ENCODE assay signal across 1 cellular context in the genomic region with DNA sequence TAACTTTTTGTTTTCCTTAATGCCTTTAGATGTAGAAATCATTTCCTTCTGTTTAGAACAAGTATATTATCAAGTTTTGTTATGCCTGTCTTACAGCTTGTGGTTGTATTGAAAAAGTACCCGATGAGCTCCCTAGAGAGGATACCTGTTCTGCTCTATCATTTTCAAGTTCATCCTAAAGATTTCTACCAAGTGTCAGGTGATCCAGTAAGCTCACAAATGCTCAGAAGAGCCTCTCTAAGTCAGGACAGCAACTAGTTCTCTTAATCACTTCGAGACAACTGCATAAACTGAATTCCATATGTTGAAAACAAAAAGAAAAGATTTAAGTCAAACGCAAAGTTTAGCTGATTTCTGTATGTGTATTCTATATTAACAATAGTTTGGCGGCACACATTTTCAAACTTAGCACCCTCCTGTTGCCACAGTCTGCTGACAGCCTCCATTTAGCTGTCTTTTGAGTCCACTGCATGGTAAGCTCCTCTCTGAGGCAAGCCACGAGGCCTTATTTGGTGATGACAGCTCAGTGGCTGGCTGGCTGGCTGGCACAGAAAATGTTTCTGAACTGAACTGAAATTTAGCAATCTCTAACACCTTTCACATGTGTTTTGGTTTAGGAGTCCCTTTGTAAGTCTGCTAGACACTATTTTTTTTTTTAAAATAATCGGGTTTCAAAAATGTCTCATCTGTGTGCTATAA.
TF ChIP-seq lines count a peak whose summit lies in the region.

No MANE protein-coding gene starts in this region.

TF ChIP-seq in A549, 52 proteins besides CTCF, POLR2A, EP300 and RAD21 (continued from another document):
- TF ChIP-seq, protein P1, sequence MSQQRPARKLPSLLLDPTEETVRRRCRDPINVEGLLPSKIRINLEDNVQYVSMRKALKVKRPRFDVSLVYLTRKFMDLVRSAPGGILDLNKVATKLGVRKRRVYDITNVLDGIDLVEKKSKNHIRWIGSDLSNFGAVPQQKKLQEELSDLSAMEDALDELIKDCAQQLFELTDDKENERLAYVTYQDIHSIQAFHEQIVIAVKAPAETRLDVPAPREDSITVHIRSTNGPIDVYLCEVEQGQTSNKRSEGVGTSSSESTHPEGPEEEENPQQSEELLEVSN (IDR thresholded peaks at IDR 0.05; ENCODE audit: borderline replicate concordance, low read depth) = no peak
- no peak for TF ChIP-seq ATOH8 (CRISPR knock-in tag; IDR thresholded peaks at IDR 0.05; ENCODE audit: low read depth)
- no peak for TF ChIP-seq HOXA7 (CRISPR knock-in tag; IDR thresholded peaks at IDR 0.05)
- no peak for TF ChIP-seq FOXS1 (CRISPR knock-in tag; IDR thresholded peaks at IDR 0.05)
- TF ChIP-seq, protein P2, sequence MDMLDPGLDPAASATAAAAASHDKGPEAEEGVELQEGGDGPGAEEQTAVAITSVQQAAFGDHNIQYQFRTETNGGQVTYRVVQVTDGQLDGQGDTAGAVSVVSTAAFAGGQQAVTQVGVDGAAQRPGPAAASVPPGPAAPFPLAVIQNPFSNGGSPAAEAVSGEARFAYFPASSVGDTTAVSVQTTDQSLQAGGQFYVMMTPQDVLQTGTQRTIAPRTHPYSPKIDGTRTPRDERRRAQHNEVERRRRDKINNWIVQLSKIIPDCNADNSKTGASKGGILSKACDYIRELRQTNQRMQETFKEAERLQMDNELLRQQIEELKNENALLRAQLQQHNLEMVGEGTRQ (IDR thresholded peaks at IDR 0.05) = no peak
- TF ChIP-seq ZNF302 (CRISPR knock-in tag; IDR thresholded peaks at IDR 0.05) = no peak
- TF ChIP-seq RFX5 (IDR thresholded peaks at IDR 0.05) = no peak
- no peak for TF ChIP-seq KDM1A (IDR thresholded peaks at IDR 0.05; ENCODE audit: low read depth)
- no peak for TF ChIP-seq ZFP36 (IDR thresholded peaks at IDR 0.05; ENCODE audit: borderline replicate concordance, partially characterized antibody)
